In genomic region chr2:240963376-240964220, GRCh38 we compare ENCODE assay signal across 19 cellular contexts. TPM values are rescaled to one million over a fixed set of nuclear protein-coding genes. Genes with fewer than 3 reads are reported as not detected.
DNase-seq lines count a peak whose midpoint lies in the region; ATAC-seq and TF ChIP-seq lines count a peak whose summit lies in the region.
"Had no signal": no experiment of that assay in that cellular context is flagged by ENCODE, and none has a peak within 500 bp of the region (broad histone marks: within the 10 kb centered on the region; RNA-seq: fewer than 3 reads in every experiment).

No MANE protein-coding gene starts in this region.

- H4K91ac ChIP-seq in neuronal stem cell (ENCODE audit: low read depth, low read length, poor library complexity): peak overlapping the region; percentile 79

- peak; percentile 70 for DNase-seq in cardiac septum (ENCODE audit: low spot score)
- no peak for DNase-seq in Right ventricle myocardium inferior (ENCODE audit: missing footprints)
- peak; percentile 23 for DNase-seq in left ventricle myocardium superior
- no peak for DNase-seq in neuronal stem cell (ENCODE audit: low spot score)
- peak; percentile 79 to 84 for DNase-seq in vagina (ENCODE audit: extremely low spot score in 2 of 2)
- no peak for DNase-seq in activated CD8-positive, alpha-beta T cell treated with anti-CD3 and anti-CD28 coated beads, Interleukin-2, amount 10 ng/mL, durations not matched to agents 7 days and 5 days
- DNase-seq in DMS 273 treated with DMSO at 0.1 percent for 48 hours (lab: John Stamatoyannopoulos, UW): no peak
- no peak for DNase-seq in brain microvascular endothelial cell
- DNase-seq: midbrain, NCI-H345, SHP77 had no signal

- POLR2A ChIA-PET in activated CD8-positive, alpha-beta T cell treated with anti-CD3 and anti-CD28 coated beads, Interleukin-2, amount 10 ng/mL, durations not matched to agents 7 days and 5 days (lab: Charles Lee): no interaction called here

- H3K9me3 ChIP-seq in neuronal stem cell (replicated peaks in 1 of 2; ENCODE audit: control insufficient read depth in 2 of 2, insufficient read depth in 1 of 2, low read depth in 1 of 2, low read length in 2 of 2) (peaks cover 0 to 3% of the 10 kb centered on the region in 2 donors), vagina (no peaks in the 10 kb centered on the region)
- H3K9me3 ChIP-seq: neutrophil had no signal

- peak overlapping the region; percentile 93 for H2BK12ac ChIP-seq in neuronal stem cell (ENCODE audit: low read length)

- H3K4me1 ChIP-seq in neuronal stem cell (ENCODE audit: control insufficient read depth in 2 of 2, insufficient read depth in 1 of 2, low read depth in 1 of 2, low read length in 2 of 2) (peaks cover 22 to 24% of the 10 kb centered on the region in 2 donors), vagina (peaks cover 47% of the 10 kb centered on the region)

- H3K14ac ChIP-seq in neuronal stem cell (ENCODE audit: low read length): peak overlapping the region; percentile 38

- H3K4me3 ChIP-seq in neuronal stem cell (ENCODE audit: low read length in 2 of 2): no peak overlapping the region
- no peak overlapping the region for H3K4me3 ChIP-seq in vagina
- H3K4me3 ChIP-seq in brain microvascular endothelial cell (ENCODE audit: low read depth, low read length): no peak overlapping the region

- H3K4me2 ChIP-seq in neuronal stem cell (ENCODE audit: insufficient read depth, low read length, poor library complexity, severe bottlenecking): no peak overlapping the region

- peak overlapping the region; percentile 90 for H2BK5ac ChIP-seq in neuronal stem cell (ENCODE audit: low read length)

- no peaks in the 10 kb centered on the region for H3K79me1 ChIP-seq in neuronal stem cell (ENCODE audit: low read depth, low read length)

- H2AFZ ChIP-seq in neuronal stem cell (ENCODE audit: low read length): no peak overlapping the region

- H3K9me3 Mint-ChIP-seq in activated CD8-positive, alpha-beta T cell treated with anti-CD3 and anti-CD28 coated beads, Interleukin-2, amount 10 ng/mL, durations not matched to agents 7 days and 5 days (ENCODE audit: insufficient read depth): no peaks in the 10 kb centered on the region
- H3K9me3 Mint-ChIP-seq: activated naive CD4-positive, alpha-beta T cell treated with anti-CD3 and anti-CD28 coated beads, Interleukin-2, amount 50 U/mL, for 24 hours; brain; T-helper 1 cell treated with Interleukin-12 subunit alpha and Interleukin-12 subunit beta and Interleukin-4 antibody, amounts not matched to agents 30 μg/mL and 1 μg/mL, for 36 hours had no signal

- H3K27me3 Mint-ChIP-seq in activated CD8-positive, alpha-beta T cell treated with anti-CD3 and anti-CD28 coated beads, Interleukin-2, amount 10 ng/mL, durations not matched to agents 7 days and 5 days (ENCODE audit: low read depth): no peaks in the 10 kb centered on the region
- H3K27me3 Mint-ChIP-seq: activated naive CD4-positive, alpha-beta T cell treated with anti-CD3 and anti-CD28 coated beads, Interleukin-2, amount 50 U/mL, for 24 hours; brain had no signal

- in situ Hi-C loops in brain microvascular endothelial cell (cut with HindIII; ENCODE audit: low pct_ligation_motif_present, low sequenced_read_pairs): no loop called here

- intact Hi-C loops in cardiac septum (cut with DNase I) (no loop called here), Right ventricle myocardium inferior (cut with DNase I) (no loop called here), left ventricle myocardium superior (cut with micrococcal nuclease) (no loop called here), vagina (cut with DNase I) (no loop called here)

- H3K9ac ChIP-seq in neuronal stem cell (ENCODE audit: low read depth, low read length, poor library complexity): no peak overlapping the region

- WGBS in neuronal stem cell (ENCODE audit: extremely low coverage in 2 of 2, insufficient read length in 2 of 2, insufficient replicate concordance in 1 of 2), 2 donors: no CpG with 5 or more reads among the region's 29 CpGs

- no peak for TF ChIP-seq POLR2A in vagina (IDR thresholded peaks at IDR 0.05)

- H3K27me3 ChIP-seq in neuronal stem cell (ENCODE audit: control insufficient read depth in 3 of 3, insufficient read depth in 3 of 3, low read depth in 1 of 3, low read length in 3 of 3): peaks cover 0 to 19% (median 0%) of the 10 kb centered on the region in 3 experiments
- no peaks in the 10 kb centered on the region for H3K27me3 ChIP-seq in vagina
- H3K27me3 ChIP-seq in brain microvascular endothelial cell (replicated peaks): peaks cover 11% of the 10 kb centered on the region

- peak overlapping the region; percentile 99 for H2AK5ac ChIP-seq in neuronal stem cell (ENCODE audit: low read depth, low read length)

- H3K18ac ChIP-seq in neuronal stem cell (ENCODE audit: low read length): peak overlapping the region; percentile 89

- H3K36me3 Mint-ChIP-seq in activated CD8-positive, alpha-beta T cell treated with anti-CD3 and anti-CD28 coated beads, Interleukin-2, amount 10 ng/mL, durations not matched to agents 7 days and 5 days (ENCODE audit: low read depth): no peaks in the 10 kb centered on the region
- H3K36me3 Mint-ChIP-seq: activated naive CD4-positive, alpha-beta T cell treated with anti-CD3 and anti-CD28 coated beads, Interleukin-2, amount 50 U/mL, for 24 hours; brain had no signal

- no peak overlapping the region for H3K27ac ChIP-seq in neuronal stem cell (replicated peaks; ENCODE audit: low read length)
- peak overlapping the region; percentile 87 for H3K27ac ChIP-seq in vagina
- no peak overlapping the region for H3K27ac ChIP-seq in brain microvascular endothelial cell
- H3K27ac ChIP-seq: neutrophil had no signal

- peak overlapping the region; percentile 99 for H2BK15ac ChIP-seq in neuronal stem cell (ENCODE audit: low read length)

- H3K27ac Mint-ChIP-seq in activated CD8-positive, alpha-beta T cell treated with anti-CD3 and anti-CD28 coated beads, Interleukin-2, amount 10 ng/mL, durations not matched to agents 7 days and 5 days: no peak overlapping the region
- H3K27ac Mint-ChIP-seq: activated naive CD4-positive, alpha-beta T cell treated with anti-CD3 and anti-CD28 coated beads, Interleukin-2, amount 50 U/mL, for 24 hours; T-helper 1 cell treated with Interleukin-12 subunit alpha and Interleukin-12 subunit beta and Interleukin-4 antibody, amounts not matched to agents 30 μg/mL and 1 μg/mL, for 36 hours had no signal

- peak overlapping the region; percentile 80 for H3K23ac ChIP-seq in neuronal stem cell (ENCODE audit: low read depth, low read length, poor library complexity)

- CTCF ChIA-PET in activated CD8-positive, alpha-beta T cell treated with anti-CD3 and anti-CD28 coated beads, Interleukin-2, amount 10 ng/mL, durations not matched to agents 7 days and 5 days (lab: Charles Lee): no interaction called here

- ATAC-seq in Right ventricle myocardium inferior (no peak), left ventricle myocardium superior (no peak)
- ATAC-seq in activated CD8-positive, alpha-beta T cell treated with anti-CD3 and anti-CD28 coated beads, Interleukin-2, amount 10 ng/mL, durations not matched to agents 7 days and 5 days: no peak
- ATAC-seq: activated CD4-positive, CD25-positive, alpha-beta regulatory T cell treated with anti-CD3 and anti-CD28 coated beads, Interleukin-2, amount 50 U/mL, for 24 hours had no signal

- H3K4ac ChIP-seq in neuronal stem cell (ENCODE audit: low read length): peak overlapping the region; percentile 89

- TF ChIP-seq CTCF in vagina (IDR thresholded peaks at IDR 0.05) (no peak), brain microvascular endothelial cell (IDR thresholded peaks at IDR 0.05; ENCODE audit: low read depth, low read length, missing control alignments) (no peak)

- H4K8ac ChIP-seq in neuronal stem cell (ENCODE audit: low read depth, low read length): peak overlapping the region; percentile 23

- H3K4me1 Mint-ChIP-seq in activated CD8-positive, alpha-beta T cell treated with anti-CD3 and anti-CD28 coated beads, Interleukin-2, amount 10 ng/mL, durations not matched to agents 7 days and 5 days (ENCODE audit: low read depth): no peaks in the 10 kb centered on the region
- H3K4me1 Mint-ChIP-seq: activated naive CD4-positive, alpha-beta T cell treated with anti-CD3 and anti-CD28 coated beads, Interleukin-2, amount 50 U/mL, for 24 hours had no signal

- H3K4me3 Mint-ChIP-seq in activated CD8-positive, alpha-beta T cell treated with anti-CD3 and anti-CD28 coated beads, Interleukin-2, amount 10 ng/mL, durations not matched to agents 7 days and 5 days: no peak overlapping the region
- H3K4me3 Mint-ChIP-seq: activated naive CD4-positive, alpha-beta T cell treated with anti-CD3 and anti-CD28 coated beads, Interleukin-2, amount 50 U/mL, for 24 hours; brain; T-helper 1 cell treated with Interleukin-12 subunit alpha and Interleukin-12 subunit beta and Interleukin-4 antibody, amounts not matched to agents 30 μg/mL and 1 μg/mL, for 36 hours had no signal

- peak overlapping the region; percentile 47 for H2BK120ac ChIP-seq in neuronal stem cell (ENCODE audit: low read depth, low read length)

- H3K36me3 ChIP-seq in neuronal stem cell (replicated peaks in 1 of 2; ENCODE audit: control insufficient read depth in 2 of 2, insufficient read depth in 2 of 2, low read length in 2 of 2) (no peaks in the 10 kb centered on the region), vagina (no peaks in the 10 kb centered on the region), brain microvascular endothelial cell (replicated peaks) (no peaks in the 10 kb centered on the region)
- H3K36me3 ChIP-seq: neutrophil had no signal

RNA-seq across cellular contexts. Expression of gene SNED1, which starts 34.8 kb away (rescaled TPM):
- 9.7 TPM for total RNA-seq in cardiac septum
- total RNA-seq in Right ventricle myocardium inferior: 6.7 TPM
- total RNA-seq in left ventricle myocardium superior: 7.4 TPM
- 0.14 TPM for polyA plus RNA-seq in neuronal stem cell (2013, experiment 1 of 2)
- polyA plus RNA-seq in neuronal stem cell (2013, experiment 2 of 2): 0.04 TPM
- 55.5 TPM for total RNA-seq in vagina
- total RNA-seq in activated CD8-positive, alpha-beta T cell treated with anti-CD3 and anti-CD28 coated beads, Interleukin-2, amount 10 ng/mL, durations not matched to agents 7 days and 5 days: 1 to 10 TPM; 3.4 to 3.5 TPM

RNA-seq across cellular contexts. Expression of gene CROCC2, which starts 57.5 kb away (rescaled TPM):
- total RNA-seq in cardiac septum (not detected), Right ventricle myocardium inferior (not detected), left ventricle myocardium superior (not detected), vagina (0.49 TPM)
- not detected for polyA plus RNA-seq in neuronal stem cell (2013, experiment 1 of 2)
- polyA plus RNA-seq in neuronal stem cell (2013, experiment 2 of 2): not detected
- not detected for total RNA-seq in activated CD8-positive, alpha-beta T cell treated with anti-CD3 and anti-CD28 coated beads, Interleukin-2, amount 10 ng/mL, durations not matched to agents 7 days and 5 days
- total RNA-seq: dermis microvascular lymphatic vessel endothelial cell, glomerular endothelial cell, MCF 10A had no signal

Comparison
In these comparisons a context has a peak if more than half of its experiments do, and no peak if none do; other contexts are left out.
1. DNase-seq: peak in cardiac septum (single experiment), left ventricle myocardium superior (single experiment) and vagina (2 of 2); none in Right ventricle myocardium inferior (single experiment), neuronal stem cell (single experiment), activated CD8-positive, alpha-beta T cell treated with anti-CD3 and anti-CD28 coated beads, Interleukin-2, amount 10 ng/mL, durations not matched to agents 7 days and 5 days (single experiment), DMS 273 treated with DMSO at 0.1 percent for 48 hours (single experiment) and brain microvascular endothelial cell (single experiment).